In the genomic region with DNA sequence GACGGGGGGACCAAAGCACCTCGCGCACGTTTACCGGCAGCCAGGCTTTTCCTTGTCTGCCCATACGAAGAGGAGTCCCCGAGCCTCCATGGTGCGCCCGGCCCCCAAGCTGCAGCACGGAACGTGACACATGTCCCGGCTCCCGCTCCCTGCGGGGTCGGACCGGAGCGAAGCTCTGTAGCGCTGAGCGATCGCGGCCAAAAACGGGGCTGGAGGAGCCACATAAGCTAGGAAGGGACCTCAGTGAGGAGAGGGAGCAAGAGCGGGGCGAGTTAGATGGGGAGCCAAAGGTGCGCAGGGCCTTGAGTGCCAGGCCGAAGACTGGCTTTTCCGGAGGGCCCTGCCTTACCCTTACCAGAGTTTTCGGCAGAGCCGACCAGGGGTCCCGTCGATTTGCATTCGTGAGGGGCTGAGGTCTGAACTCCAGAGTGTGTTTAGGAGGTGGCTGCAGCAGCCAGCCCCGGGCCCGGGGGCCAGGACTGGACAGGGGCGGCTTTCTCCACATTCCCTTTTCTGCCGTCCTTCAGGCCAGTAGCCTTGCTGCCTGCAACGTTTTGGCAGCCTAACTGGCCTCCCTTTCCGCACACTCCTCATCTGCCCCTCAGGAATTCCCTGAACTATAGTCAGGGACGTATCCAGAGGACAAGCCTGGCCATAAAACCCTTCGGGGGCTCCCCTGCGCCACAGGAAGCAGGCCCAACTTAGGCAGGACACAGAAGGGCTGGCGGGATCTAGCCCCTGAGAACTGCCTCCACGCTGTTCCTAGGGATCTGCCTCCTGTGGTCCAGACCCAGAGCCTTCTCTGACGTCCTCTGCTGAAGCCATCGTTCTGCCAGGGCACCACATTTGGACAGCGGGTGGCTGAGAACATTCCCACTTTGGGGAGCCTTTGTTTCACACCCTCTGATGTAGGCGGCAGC, we compare ENCODE assay signal across 8 cellular contexts. TPM values are rescaled to one million over a fixed set of nuclear protein-coding genes. Genes with fewer than 3 reads are reported as not detected.
DNase-seq lines count a peak whose midpoint lies in the region; ATAC-seq and TF ChIP-seq lines count a peak whose summit lies in the region.

No MANE protein-coding gene starts in this region.

- in situ Hi-C loops in GM13977 (cut with MboI; ENCODE audit: low pct_unique_long_range_greater_than_20kb, low sequenced_read_pairs, unreplicated experiment): no loop called here

- TF ChIP-seq CTCF in GM13977 (IDR thresholded peaks at IDR 0.05; ENCODE audit: extremely low read depth, insufficient read depth, missing control alignments): no peak

- peaks cover 0 to 30% (median 0%) of the 10 kb centered on the region in 3 experiments for H3K36me3 ChIP-seq in naive thymus-derived CD4-positive, alpha-beta T cell (ENCODE audit: control insufficient read depth in 2 of 3, insufficient read depth in 3 of 3, low read length in 3 of 3)

- H3K4me1 ChIP-seq in naive thymus-derived CD4-positive, alpha-beta T cell (ENCODE audit: control insufficient read depth in 2 of 2, insufficient read depth in 2 of 2, low read length in 2 of 2): peaks cover 8 to 12% of the 10 kb centered on the region in 2 donors

- peak overlapping the region; percentile 75 for H3K4me3 ChIP-seq in naive thymus-derived CD4-positive, alpha-beta T cell (ENCODE audit: low read length)

- H3K27me3 ChIP-seq in naive thymus-derived CD4-positive, alpha-beta T cell (ENCODE audit: control insufficient read depth in 2 of 2, insufficient read depth in 2 of 2, low read length in 2 of 2): no peaks in the 10 kb centered on the region

- POLR2A ChIA-PET in naive thymus-derived CD4-positive, alpha-beta T cell (lab: Charles Lee): interaction anchor here (0.7 to 2.5 kb wide), 7 partner anchors 23 to 179 kb away, joined by 3 to 30 read pairs (median 4); a partner anchor contains a TSS

- DNase-seq in RPMI8226 (peak; percentile 27), NCI-H510A (lab: John Stamatoyannopoulos, UW) (no peak), GM13977 (ENCODE audit: low spot score) (no peak)
- DNase-seq in effector memory CD8-positive, alpha-beta T cell: peak in 1 of 3 experiments; percentile 5
- DNase-seq in naive thymus-derived CD4-positive, alpha-beta T cell: peak in 3 of 9 donors; percentile 9 to 26 (median 15)
- no peak for DNase-seq in activated effector memory CD4-positive, alpha-beta T cell treated with anti-CD3 and anti-CD28 coated beads, Interleukin-2, amount 50 U/mL, for 16 hours

- no peaks in the 10 kb centered on the region for H3K9me3 ChIP-seq in naive thymus-derived CD4-positive, alpha-beta T cell (ENCODE audit: control insufficient read depth in 2 of 3, low read length in 3 of 3)

- ATAC-seq in GM19035 (IDR thresholded peaks at IDR 0.05; ENCODE audit: unreplicated experiment) (peak; percentile 2), GM19397 (IDR thresholded peaks at IDR 0.05; ENCODE audit: unreplicated experiment) (no peak)
- no peak for ATAC-seq in effector memory CD8-positive, alpha-beta T cell (replicated peaks)
- no peak for ATAC-seq in naive thymus-derived CD4-positive, alpha-beta T cell

- H3K27ac ChIP-seq in naive thymus-derived CD4-positive, alpha-beta T cell (ENCODE audit: low read depth, low read length): peak overlapping the region; percentile 97

- H3K9me3 Mint-ChIP-seq in effector memory CD8-positive, alpha-beta T cell: no peaks in the 10 kb centered on the region
- peaks cover 0 to 2% (median 0%) of the 10 kb centered on the region in 11 donors for H3K9me3 Mint-ChIP-seq in naive thymus-derived CD4-positive, alpha-beta T cell

- CTCF ChIA-PET in naive thymus-derived CD4-positive, alpha-beta T cell (lab: Charles Lee): interaction anchor here (1.0 kb wide), 1 partner anchor 227 kb away, joined by 3 read pairs; no protein-coding TSS in a partner anchor

- peak overlapping the region; percentile 84 to 91 for H3K4me3 Mint-ChIP-seq in effector memory CD8-positive, alpha-beta T cell
- peak overlapping the region; percentile 86 to 95 (median 92) for H3K4me3 Mint-ChIP-seq in naive thymus-derived CD4-positive, alpha-beta T cell

- peak overlapping the region; percentile 95 to 97 for H3K27ac Mint-ChIP-seq in effector memory CD8-positive, alpha-beta T cell
- H3K27ac Mint-ChIP-seq in naive thymus-derived CD4-positive, alpha-beta T cell: peak overlapping the region; percentile 41 to 94 (median 90)

- H3K27me3 Mint-ChIP-seq in effector memory CD8-positive, alpha-beta T cell: no peaks in the 10 kb centered on the region
- no peaks in the 10 kb centered on the region for H3K27me3 Mint-ChIP-seq in naive thymus-derived CD4-positive, alpha-beta T cell

- H3K36me3 Mint-ChIP-seq in effector memory CD8-positive, alpha-beta T cell (ENCODE audit: insufficient read depth): peaks cover 35% of the 10 kb centered on the region
- peaks cover 0 to 6% (median 0%) of the 10 kb centered on the region in 5 donors for H3K36me3 Mint-ChIP-seq in naive thymus-derived CD4-positive, alpha-beta T cell

- intact Hi-C loops in naive thymus-derived CD4-positive, alpha-beta T cell (cut with micrococcal nuclease): loop anchor here (1.0 to 10.0 kb wide), 13 partner anchors 22 to 752 kb away; a partner anchor contains a TSS

- peaks cover 17 to 22% of the 10 kb centered on the region in 2 donors for H3K4me1 Mint-ChIP-seq in effector memory CD8-positive, alpha-beta T cell (ENCODE audit: low read depth in 2 of 2)
- peaks cover 0 to 39% (median 25%) of the 10 kb centered on the region in 7 donors for H3K4me1 Mint-ChIP-seq in naive thymus-derived CD4-positive, alpha-beta T cell

RNA-seq across cellular contexts. Expression of a gene that starts 0.7 kb away (rescaled TPM):
- 100 to 1,000 TPM; 156 to 299 (median 168) TPM for total RNA-seq in naive thymus-derived CD4-positive, alpha-beta T cell
- polyA plus RNA-seq in naive thymus-derived CD4-positive, alpha-beta T cell: 100 to 1,000 TPM; 400 to 496 TPM

RNA-seq across cellular contexts. Expression of a gene that starts 1.0 kb away (rescaled TPM):
- total RNA-seq in naive thymus-derived CD4-positive, alpha-beta T cell: 10 to 100 TPM; 44.1 to 73.1 (median 57.0) TPM
- polyA plus RNA-seq in naive thymus-derived CD4-positive, alpha-beta T cell: 100 to 1,000 TPM in 1 of 2 donors, 10 to 100 TPM in 1; 89.2 to 125 TPM

RNA-seq across cellular contexts. Expression of a gene that starts 14.3 kb away (rescaled TPM):
- total RNA-seq in naive thymus-derived CD4-positive, alpha-beta T cell: not detected
- polyA plus RNA-seq in naive thymus-derived CD4-positive, alpha-beta T cell: not detected

RNA-seq across cellular contexts. Expression of a gene that starts 31.1 kb away (rescaled TPM):
- 1 to 10 TPM in 1 of 5 experiments, under 1 TPM in 2, not detected in 2; 0.45 to 1.6 (median 0.68) TPM for total RNA-seq in naive thymus-derived CD4-positive, alpha-beta T cell
- not detected for polyA plus RNA-seq in naive thymus-derived CD4-positive, alpha-beta T cell

RNA-seq across cellular contexts. Expression of a gene that starts 35.2 kb away (rescaled TPM):
- total RNA-seq in naive thymus-derived CD4-positive, alpha-beta T cell: 10 to 100 TPM in 2 of 5 experiments, under 1 TPM in 3; 0.32 to 29.0 (median 0.51) TPM
- under 1 TPM; 0.07 to 0.53 TPM for polyA plus RNA-seq in naive thymus-derived CD4-positive, alpha-beta T cell
